In genomic region chrX:141714680-141715079, GRCh38 we compare ENCODE assay signal across 32 cellular contexts. TPM values are rescaled to one million over a fixed set of nuclear protein-coding genes. Genes with fewer than 3 reads are reported as not detected.
"Had no signal": no experiment of that assay in that cellular context is flagged by ENCODE, and none has a peak within 500 bp of the region (broad histone marks: within the 10 kb centered on the region; RNA-seq: fewer than 3 reads in every experiment).

No MANE protein-coding gene starts in this region.

- FAIRE-seq: bronchial epithelial cell had no signal

- H3K27ac ChIP-seq: ascending aorta, brain microvascular endothelial cell, esophagus muscularis mucosa, foreskin keratinocyte, gastrocnemius medialis, heart left ventricle had no signal

- H3K36me3 ChIP-seq: ascending aorta, brain microvascular endothelial cell, esophagus muscularis mucosa, gastrocnemius medialis, heart left ventricle had no signal

- H3K27me3 ChIP-seq: ascending aorta, brain microvascular endothelial cell, esophagus muscularis mucosa, foreskin keratinocyte, gastrocnemius medialis, heart left ventricle had no signal

- H3K9me3 ChIP-seq: ascending aorta, esophagus muscularis mucosa, gastrocnemius medialis, heart left ventricle had no signal

- H3K4me3 ChIP-seq: ascending aorta, esophagus muscularis mucosa, gastrocnemius medialis, heart left ventricle had no signal

- ATAC-seq: activated naive CD4-positive, alpha-beta T cell treated with anti-CD3 and anti-CD28 coated beads, Interleukin-2, amount 50 U/mL, for 72 hours; activated T-cell treated with anti-CD3 and anti-CD28 coated beads, Interleukin-2, amount 50 U/mL, for 72 hours; effector memory CD8-positive, alpha-beta T cell; foreskin keratinocyte; gastrocnemius medialis; heart left ventricle; T-helper 17 cell had no signal

- H3K4me1 ChIP-seq: ascending aorta, esophagus muscularis mucosa, foreskin keratinocyte, gastrocnemius medialis, heart left ventricle had no signal

- DNase-seq: activated CD4-positive, alpha-beta memory T cell treated with anti-CD3 and anti-CD28 coated beads, Interleukin-2, amount 10 ng/mL, durations not matched to agents 7 days and 5 days; activated CD4-positive, alpha-beta T cell treated with anti-CD3 and anti-CD28 coated beads for 4 hours; activated CD4-positive, alpha-beta T cell treated with anti-CD3 and anti-CD28 coated beads, Interleukin-2, amount 10 ng/mL, durations not matched to agents 7 days and 5 days; activated CD4-positive, alpha-beta T cell treated with anti-CD3 and anti-CD28 coated beads, Interleukin-2, amount 50 U/mL, for 4 hours; activated CD4-positive, CD25-positive, alpha-beta regulatory T cell; activated CD4-positive, CD25-positive, alpha-beta regulatory T cell treated with anti-CD3 and anti-CD28 coated beads, Interleukin-2, amount 50 U/mL, for 72 hours; activated CD8-positive, alpha-beta memory T cell treated with anti-CD3 and anti-CD28 coated beads, Interleukin-2, amount 50 U/mL, for 48 hours; activated gamma-delta T cell; activated naive CD4-positive, alpha-beta T cell; activated naive CD4-positive, alpha-beta T cell treated with anti-CD3 and anti-CD28 coated beads, Interleukin-2, amount 10 ng/mL, durations not matched to agents 7 days and 5 days; activated naive CD8-positive, alpha-beta T cell treated with anti-CD3 and anti-CD28 coated beads, Interleukin-2, amount 10 ng/mL, durations not matched to agents 7 days and 5 days; activated T-cell treated with anti-CD3 and anti-CD28 coated beads for 4 hours; activated T-cell treated with anti-CD3 and anti-CD28 coated beads, Interleukin-2, amount 50 U/mL, for 24 hours; activated T-cell treated with anti-CD3 and anti-CD28 coated beads, Interleukin-2, amount 50 U/mL, for 72 hours; brain microvascular endothelial cell; cortex of kidney; dermis blood vessel endothelial cell; effector CD4-positive, alpha-beta T cell; effector memory CD8-positive, alpha-beta T cell; erythroblast; foreskin keratinocyte; gastrocnemius medialis; glutamatergic neuron; heart left ventricle; T-helper 17 cell; T1000 had no signal

RNA-seq across cellular contexts. Expression of gene SPANXD, which starts 16.1 kb away (rescaled TPM):
- total RNA-seq: activated CD4-positive, alpha-beta memory T cell treated with anti-CD3 and anti-CD28 coated beads, Interleukin-2, amount 10 ng/mL, durations not matched to agents 7 days and 5 days; activated CD4-positive, alpha-beta T cell treated with anti-CD3 and anti-CD28 coated beads, Interleukin-2, amount 10 ng/mL, durations not matched to agents 7 days and 5 days; activated naive CD4-positive, alpha-beta T cell treated with anti-CD3 and anti-CD28 coated beads, Interleukin-2, amount 50 U/mL, for 72 hours; activated naive CD8-positive, alpha-beta T cell treated with anti-CD3 and anti-CD28 coated beads, Interleukin-2, amount 10 ng/mL, durations not matched to agents 7 days and 5 days; activated T-cell treated with anti-CD3 and anti-CD28 coated beads, Interleukin-2, amount 50 U/mL, for 72 hours; ascending aorta; bronchial epithelial cell; cardiac septum; cerebellum; dermis blood vessel endothelial cell; esophagus muscularis mucosa; foreskin keratinocyte; gastrocnemius medialis; heart left ventricle; T-helper 17 cell had no signal
- polyA plus RNA-seq: foreskin keratinocyte, heart left ventricle had no signal
